Comparison of ENCODE assay signal across 11 cellular contexts in genomic region chr1:165896277-165896676, GRCh38.
DNase-seq lines count a peak whose midpoint lies in the region; ATAC-seq and TF ChIP-seq lines count a peak whose summit lies in the region.
"Had no signal": no experiment of that assay in that cellular context is flagged by ENCODE, and none has a peak within 500 bp of the region (broad histone marks: within the 10 kb centered on the region; RNA-seq: fewer than 3 reads in every experiment).

No MANE protein-coding gene starts in this region.

- peaks cover 90% of the 10 kb centered on the region for H3K36me3 ChIP-seq in WERI-Rb-1
- H3K36me3 ChIP-seq: ovary had no signal

- peak overlapping the region; percentile 75 for H3K27ac ChIP-seq in WERI-Rb-1
- H3K27ac ChIP-seq: ovary had no signal

- DNase-seq in GM03348 (ENCODE audit: low spot score) (peak; percentile 88), WERI-Rb-1 (peak; percentile 80), foreskin fibroblast (peak; percentile 93 to 95), skeletal muscle cell (ENCODE audit: low read depth) (peak; percentile 79), SKM-1 (lab: John Stamatoyannopoulos, UW; ENCODE audit: unreplicated experiment) (no peak), COR-L47 (lab: John Stamatoyannopoulos, UW) (no peak)
- no peak for DNase-seq in stimulated activated CD4-positive, alpha-beta T cell treated with anti-CD3 and anti-CD28 coated beads, Interleukin-4, amount 100 ng/mL, for 4 hours
- DNase-seq: NCI-H1930, ovary had no signal

- TF ChIP-seq CTCF in WERI-Rb-1 (IDR thresholded peaks at IDR 0.05; ENCODE audit: low read depth, low read length) (no peak), foreskin fibroblast (IDR thresholded peaks at IDR 0.05; ENCODE audit: low read depth, low read length) (no peak)

- H3K4me3 ChIP-seq in WERI-Rb-1 (ENCODE audit: low read depth, low read length): no peak overlapping the region
- H3K4me3 ChIP-seq in foreskin fibroblast (ENCODE audit: low read depth in 1 of 2, low read length in 2 of 2): peak overlapping the region in 1 of 2 donors; percentile 6
- no peak overlapping the region for H3K4me3 ChIP-seq in skeletal muscle cell (ENCODE audit: low read depth, low read length)
- H3K4me3 ChIP-seq: HAP-1, ovary had no signal

- no peak for ATAC-seq in HG02884 (IDR thresholded peaks at IDR 0.05; ENCODE audit: unreplicated experiment)

- H3K9me3 ChIP-seq in WERI-Rb-1 (ENCODE audit: severe bottlenecking): no peaks in the 10 kb centered on the region
- H3K9me3 ChIP-seq: HAP-1, ovary had no signal

- H3K27me3 ChIP-seq in WERI-Rb-1 (ENCODE audit: insufficient read depth, low read depth, severe bottlenecking): no peaks in the 10 kb centered on the region
- H3K27me3 ChIP-seq: ovary had no signal

Comparison
In these comparisons a context has a peak if more than half of its experiments do, and no peak if none do; other contexts are left out.
1. DNase-seq: peak in GM03348 (single experiment), WERI-Rb-1 (single experiment), foreskin fibroblast (2 of 2) and skeletal muscle cell (single experiment); none in stimulated activated CD4-positive, alpha-beta T cell treated with anti-CD3 and anti-CD28 coated beads, Interleukin-4, amount 100 ng/mL, for 4 hours (0 of 2), SKM-1 (single experiment) and COR-L47 (single experiment).